9 cellular contexts compared by ENCODE assay signal in genomic region chr17:39225974-39226683, GRCh38. TPM values are rescaled to one million over a fixed set of nuclear protein-coding genes. Genes with fewer than 3 reads are reported as not detected.
A peak's percentile ranks its signal among the peaks of the same experiment; 100 is the strongest.
DNase-seq lines count a peak whose midpoint lies in the region; ATAC-seq and TF ChIP-seq lines count a peak whose summit lies in the region.
"Had no signal": no experiment of that assay in that cellular context is flagged by ENCODE, and none has a peak within 500 bp of the region (broad histone marks: within the 10 kb centered on the region; RNA-seq: fewer than 3 reads in every experiment).

No MANE protein-coding gene starts in this region.

- H3K4me1 Mint-ChIP-seq in stimulated activated naive CD8-positive, alpha-beta T cell treated with anti-CD3 and anti-CD28 coated beads, Interleukin-15, amount 100 ng/mL, for 72 hours = peaks cover 27% of the 10 kb centered on the region

- H3K36me3 ChIP-seq in mucosa of descending colon (ENCODE audit: low read depth) = no peaks in the 10 kb centered on the region

- H3K4me1 ChIP-seq in mucosa of descending colon (ENCODE audit: low read depth) = peaks cover 7% of the 10 kb centered on the region

- intact Hi-C loops in mucosa of descending colon (cut with DNase I, micrococcal nuclease) = no loop called here

- no peak for TF ChIP-seq EP300 in Ishikawa (IDR thresholded peaks at IDR 0.05; ENCODE audit: borderline replicate concordance)

- ATAC-seq in mucosa of descending colon (peak; percentile 51), HG03378 (IDR thresholded peaks at IDR 0.05; ENCODE audit: unreplicated experiment) (no peak), HG03457 (IDR thresholded peaks at IDR 0.05; ENCODE audit: unreplicated experiment) (no peak)
- ATAC-seq in stimulated activated naive CD8-positive, alpha-beta T cell treated with anti-CD3 and anti-CD28 coated beads, Interleukin-15, amount 100 ng/mL, for 72 hours = peak; percentile 72
- ATAC-seq: GM12878 had no signal

- H3K9me3 Mint-ChIP-seq in stimulated activated naive CD8-positive, alpha-beta T cell treated with anti-CD3 and anti-CD28 coated beads, Interleukin-15, amount 100 ng/mL, for 72 hours = no peaks in the 10 kb centered on the region

- peak overlapping the region; percentile 88 to 90 for H3K4me3 Mint-ChIP-seq in stimulated activated naive CD8-positive, alpha-beta T cell treated with anti-CD3 and anti-CD28 coated beads, Interleukin-15, amount 100 ng/mL, for 72 hours

- no peak overlapping the region for H3K27ac Mint-ChIP-seq in stimulated activated naive CD8-positive, alpha-beta T cell treated with anti-CD3 and anti-CD28 coated beads, Interleukin-15, amount 100 ng/mL, for 72 hours

- DNase-seq in AG09309 (ENCODE audit: low read depth) (no peak), mucosa of descending colon (peak; percentile 41 to 63 (median 62))
- peak; percentile 44 to 45 for DNase-seq in activated CD4-positive, alpha-beta T cell treated with anti-CD3 and anti-CD28 coated beads for 4 hours
- DNase-seq in effector CD8-positive, alpha-beta T cell (lab: John Stamatoyannopoulos, UW) = peak; percentile 71
- peak in 1 of 2 donors; percentile 48 for DNase-seq in stimulated activated naive CD8-positive, alpha-beta T cell treated with anti-CD3 and anti-CD28 coated beads, Interleukin-15, amount 100 ng/mL, for 72 hours

- TF ChIP-seq CTCF in AG09309 (IDR thresholded peaks at IDR 0.05; ENCODE audit: control insufficient read depth, insufficient read depth, low read depth, low read length, missing control alignments) = no peak
- no peak for TF ChIP-seq CTCF in mucosa of descending colon (IDR thresholded peaks at IDR 0.05)

- no peaks in the 10 kb centered on the region for H3K9me3 ChIP-seq in mucosa of descending colon

- H3K4me3 ChIP-seq in AG09309 (ENCODE audit: control insufficient read depth, low read depth, low read length) (peak overlapping the region; percentile 44), mucosa of descending colon (no peak overlapping the region)
- H3K4me3 ChIP-seq: GM12878 had no signal

- TF ChIP-seq RAD21 in Ishikawa (IDR thresholded peaks at IDR 0.05; ENCODE audit: low read depth) = no peak

- H3K27me3 Mint-ChIP-seq in stimulated activated naive CD8-positive, alpha-beta T cell treated with anti-CD3 and anti-CD28 coated beads, Interleukin-15, amount 100 ng/mL, for 72 hours = peaks cover 61% of the 10 kb centered on the region

TF ChIP-seq in Ishikawa, 13 proteins besides CTCF, POLR2A, EP300 and RAD21:
- no peak for TF ChIP-seq FOXM1 (IDR thresholded peaks at IDR 0.05; ENCODE audit: borderline replicate concordance, low read depth)
- 0 out of 2 replicates have a peak, but pooled peaks have one; percentile 12 for TF ChIP-seq EGR1 (IDR thresholded peaks at IDR 0.05)
- TF ChIP-seq REST (IDR thresholded peaks at IDR 0.05; ENCODE audit: low read depth) = no peak

RNA-seq across cellular contexts. Expression of gene STAC2, which starts 0.4 kb away (rescaled TPM):
- total RNA-seq in mucosa of descending colon = under 1 TPM in 2 of 3 donors, not detected in 1; 0.17 to 0.79 TPM

RNA-seq across cellular contexts. Expression of gene RPL19, which starts 26.0 kb away (rescaled TPM):
- 1,000 to 10,000 TPM; 1,315 to 1,492 (median 1,411) TPM for total RNA-seq in mucosa of descending colon

RNA-seq across cellular contexts. Expression of gene CACNB1, which starts 28.7 kb away (rescaled TPM):
- total RNA-seq in mucosa of descending colon = 10 to 100 TPM; 16.8 to 24.3 (median 20.1) TPM

Comparison
In these comparisons a context has a peak if more than half of its experiments do, and no peak if none do; other contexts are left out.
1. ATAC-seq: peak in mucosa of descending colon (single experiment) and stimulated activated naive CD8-positive, alpha-beta T cell treated with anti-CD3 and anti-CD28 coated beads, Interleukin-15, amount 100 ng/mL, for 72 hours (single experiment); none in HG03378 (single experiment) and HG03457 (single experiment).